13 cellular contexts compared by ENCODE assay signal in the genomic region with DNA sequence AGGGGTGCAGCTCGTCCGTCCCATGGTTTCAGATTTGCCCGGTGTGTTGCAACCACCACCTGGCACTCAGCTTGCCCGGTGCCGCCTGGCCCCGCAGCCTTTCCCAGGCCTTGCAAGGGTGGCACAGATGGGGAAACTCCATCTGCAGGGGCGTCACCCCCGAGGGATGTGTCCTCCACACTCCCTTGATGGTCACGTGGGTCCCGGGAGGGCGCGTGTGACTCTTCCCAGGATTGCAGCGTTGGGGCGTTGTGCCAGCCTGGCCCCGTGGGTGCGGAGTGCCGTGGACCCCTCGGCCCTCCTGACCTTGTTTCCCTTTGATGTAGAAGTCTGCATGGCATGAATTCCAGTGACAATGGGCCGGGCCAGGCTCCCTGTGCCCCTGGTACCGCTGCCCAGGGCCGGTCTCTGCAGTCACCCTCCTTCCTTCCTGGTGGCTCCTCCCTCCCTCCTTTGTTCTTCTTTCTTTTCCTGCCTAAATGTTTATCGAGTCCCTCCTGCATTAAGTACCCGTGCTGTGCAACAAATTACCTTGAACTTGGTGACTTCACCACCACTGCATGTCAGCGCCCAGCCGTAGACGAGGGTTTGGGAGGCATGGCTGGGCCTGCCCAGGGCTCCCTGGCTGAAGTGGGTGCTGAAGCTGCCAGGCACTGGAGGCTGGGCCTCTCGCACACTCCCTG. TPM values are rescaled to one million over a fixed set of nuclear protein-coding genes. Genes with fewer than 3 reads are reported as not detected.
A peak's percentile ranks its signal among the peaks of the same experiment; 100 is the strongest.
DNase-seq lines count a peak whose midpoint lies in the region; ATAC-seq and TF ChIP-seq lines count a peak whose summit lies in the region.
"Had no signal": no experiment of that assay in that cellular context is flagged by ENCODE, and none has a peak within 500 bp of the region (broad histone marks: within the 10 kb centered on the region; RNA-seq: fewer than 3 reads in every experiment).

No MANE protein-coding gene starts in this region.

- H3K27me3 ChIP-seq in Panc1 (ENCODE audit: control insufficient read depth, insufficient read depth, low read length) (no peaks in the 10 kb centered on the region), left ventricle myocardium inferior (ENCODE audit: low read depth) (no peaks in the 10 kb centered on the region), vagina (no peaks in the 10 kb centered on the region)

- DNase-seq in left cardiac atrium (peak; percentile 47), Right ventricle myocardium inferior (ENCODE audit: missing footprints) (no peak), Panc1 (ENCODE audit: low read depth, low spot score) (no peak), left ventricle myocardium inferior (no peak), vagina (ENCODE audit: extremely low spot score in 2 of 2) (no peak), NCI-H2081 (lab: John Stamatoyannopoulos, UW) (no peak), OCI-M2 (lab: John Stamatoyannopoulos, UW; ENCODE audit: unreplicated experiment) (no peak)
- DNase-seq in stimulated activated effector memory CD8-positive, alpha-beta T cell treated with anti-CD3 and anti-CD28 coated beads, Interleukin-12 subunit alpha, Interleukin-12 subunit beta, amount 100 ng/mL, for 72 hours (ENCODE audit: low spot score in 2 of 2) = no peak
- DNase-seq: activated naive CD4-positive, alpha-beta T cell treated with anti-CD3 and anti-CD28 coated beads, Interleukin-2, amount 10 ng/mL, durations not matched to agents 7 days and 5 days; AML-193 had no signal

- TF ChIP-seq POLR2A in vagina (IDR thresholded peaks at IDR 0.05) = no peak

- peaks cover 21% of the 10 kb centered on the region for H3K4me1 Mint-ChIP-seq in stimulated activated effector memory CD8-positive, alpha-beta T cell treated with anti-CD3 and anti-CD28 coated beads, Interleukin-12 subunit alpha, Interleukin-12 subunit beta, amount 100 ng/mL, for 72 hours

- peak overlapping the region; percentile 14 to 35; a peak in 3 of 4 replicates for H3K4me3 ChIP-seq in Panc1 (ENCODE audit: low read depth in 2 of 2, low read length in 2 of 2)
- peak overlapping the region; percentile 41 for H3K4me3 ChIP-seq in left ventricle myocardium inferior
- peak overlapping the region in 1 of 2 donors; percentile 27 for H3K4me3 ChIP-seq in vagina
- H3K4me3 ChIP-seq: SK-N-MC had no signal

- intact Hi-C loops in left cardiac atrium (cut with DNase I) (loop anchor here (5.0 to 10.0 kb wide), 3 partner anchors 53 to 153 kb away; partner anchors contain the start of gene AGPAT3 (in 1 of the 2)), Right ventricle myocardium inferior (cut with DNase I) (no loop called here), Panc1 (cut with micrococcal nuclease; ENCODE audit: unreplicated experiment) (no loop called here), left ventricle myocardium inferior (cut with micrococcal nuclease) (no loop called here), vagina (cut with DNase I) (loop anchor here (5.0 kb wide), 1 partner anchor 165 kb away; no protein-coding TSS in a partner anchor)

- BruUV-seq in Panc1 (replicated peaks; lab: Mats Ljungman, UMichigan) = no TSS peak

- H3K4me1 ChIP-seq in Panc1 (ENCODE audit: control insufficient read depth, insufficient read depth, low read length) = peaks cover 18% of the 10 kb centered on the region
- peaks cover 14% of the 10 kb centered on the region for H3K4me1 ChIP-seq in left ventricle myocardium inferior
- H3K4me1 ChIP-seq in vagina = peaks cover 53% of the 10 kb centered on the region
- H3K4me1 ChIP-seq: parathyroid adenoma had no signal

- peak; percentile 14 to 21 for ATAC-seq in left cardiac atrium
- ATAC-seq in Right ventricle myocardium inferior = no peak
- peak; percentile 22 for ATAC-seq in Panc1
- no peak for ATAC-seq in stimulated activated effector memory CD8-positive, alpha-beta T cell treated with anti-CD3 and anti-CD28 coated beads, Interleukin-12 subunit alpha, Interleukin-12 subunit beta, amount 100 ng/mL, for 72 hours

- H3K9me3 Mint-ChIP-seq in stimulated activated effector memory CD8-positive, alpha-beta T cell treated with anti-CD3 and anti-CD28 coated beads, Interleukin-12 subunit alpha, Interleukin-12 subunit beta, amount 100 ng/mL, for 72 hours = no peaks in the 10 kb centered on the region
- H3K9me3 Mint-ChIP-seq: activated naive CD4-positive, alpha-beta T cell treated with anti-CD3 and anti-CD28 coated beads, Interleukin-2, amount 10 ng/mL, durations not matched to agents 7 days and 5 days; stimulated activated naive CD8-positive, alpha-beta T cell treated with anti-CD3 and anti-CD28 coated beads, Interleukin-15, Interleukin-2, amounts not matched to agents 100 ng/mL and 50 ng/mL, for 24 hours had no signal

- H3K36me3 Mint-ChIP-seq in stimulated activated effector memory CD8-positive, alpha-beta T cell treated with anti-CD3 and anti-CD28 coated beads, Interleukin-12 subunit alpha, Interleukin-12 subunit beta, amount 100 ng/mL, for 72 hours = peaks cover 6% of the 10 kb centered on the region
- H3K36me3 Mint-ChIP-seq: activated naive CD4-positive, alpha-beta T cell treated with anti-CD3 and anti-CD28 coated beads, Interleukin-2, amount 10 ng/mL, durations not matched to agents 7 days and 5 days had no signal

- no peak overlapping the region for H3K27ac Mint-ChIP-seq in stimulated activated effector memory CD8-positive, alpha-beta T cell treated with anti-CD3 and anti-CD28 coated beads, Interleukin-12 subunit alpha, Interleukin-12 subunit beta, amount 100 ng/mL, for 72 hours
- H3K27ac Mint-ChIP-seq: activated naive CD4-positive, alpha-beta T cell treated with anti-CD3 and anti-CD28 coated beads, Interleukin-2, amount 10 ng/mL, durations not matched to agents 7 days and 5 days; stimulated activated naive CD8-positive, alpha-beta T cell treated with anti-CD3 and anti-CD28 coated beads, Interleukin-15, Interleukin-2, amounts not matched to agents 100 ng/mL and 50 ng/mL, for 24 hours had no signal

- CTCF ChIA-PET in Panc1 (lab: Charles Lee) = interaction anchor here (0.6 kb wide), 1 partner anchor 50 kb away, joined by 3 read pairs; no protein-coding TSS in a partner anchor

- H3K4me3 Mint-ChIP-seq in stimulated activated effector memory CD8-positive, alpha-beta T cell treated with anti-CD3 and anti-CD28 coated beads, Interleukin-12 subunit alpha, Interleukin-12 subunit beta, amount 100 ng/mL, for 72 hours = no peak overlapping the region
- H3K4me3 Mint-ChIP-seq: activated naive CD4-positive, alpha-beta T cell treated with anti-CD3 and anti-CD28 coated beads, Interleukin-2, amount 10 ng/mL, durations not matched to agents 7 days and 5 days; stimulated activated naive CD8-positive, alpha-beta T cell treated with anti-CD3 and anti-CD28 coated beads, Interleukin-15, Interleukin-2, amounts not matched to agents 100 ng/mL and 50 ng/mL, for 24 hours had no signal

- in situ Hi-C loops in Panc1 (cut with HindIII; ENCODE audit: low pct_unique_long_range_greater_than_20kb, low sequenced_read_pairs) = no loop called here

- POLR2A ChIA-PET in Panc1 (lab: Charles Lee) = no interaction called here

- TF ChIP-seq CTCF in Panc1 (IDR thresholded peaks at IDR 0.05) = no peak
- no peak for TF ChIP-seq CTCF in left ventricle myocardium inferior (IDR thresholded peaks at IDR 0.05; ENCODE audit: borderline replicate concordance)
- no peak for TF ChIP-seq CTCF in vagina (IDR thresholded peaks at IDR 0.05)

- no peaks in the 10 kb centered on the region for H3K9me3 ChIP-seq in Panc1 (ENCODE audit: control insufficient read depth, insufficient read depth, low read depth, low read length)
- no peaks in the 10 kb centered on the region for H3K9me3 ChIP-seq in left ventricle myocardium inferior (replicated peaks)
- no peaks in the 10 kb centered on the region for H3K9me3 ChIP-seq in vagina

- H3K27ac ChIP-seq in Panc1 (ENCODE audit: low read length) = no peak overlapping the region
- no peak overlapping the region for H3K27ac ChIP-seq in left ventricle myocardium inferior (replicated peaks)
- H3K27ac ChIP-seq in vagina = peak overlapping the region; percentile 60
- H3K27ac ChIP-seq: parathyroid adenoma, SK-N-MC had no signal

- H3K36me3 ChIP-seq in Panc1 (ENCODE audit: control insufficient read depth, insufficient read depth, low read length) (no peaks in the 10 kb centered on the region), left ventricle myocardium inferior (no peaks in the 10 kb centered on the region), vagina (no peaks in the 10 kb centered on the region)

RNA-seq across cellular contexts. Expression of gene RRP1, which starts 22.9 kb away (rescaled TPM):
- total RNA-seq in left cardiac atrium (10 to 100 TPM; 10.6 to 14.9 TPM), Right ventricle myocardium inferior (10.1 TPM), Panc1 (2021; ENCODE audit: unreplicated experiment) (41.8 TPM), left ventricle myocardium inferior (8.5 TPM), vagina (18.2 TPM)
- 45.9 TPM for polyA plus RNA-seq in Panc1 (2012; ENCODE audit: insufficient read length)

RNA-seq across cellular contexts. Expression of gene CSTB, which starts 36.2 kb away (rescaled TPM):
- 10 to 100 TPM; 33.0 to 40.2 TPM for total RNA-seq in left cardiac atrium
- 44.1 TPM for total RNA-seq in Right ventricle myocardium inferior
- 72.5 TPM for total RNA-seq in Panc1 (2021; ENCODE audit: unreplicated experiment)
- 127 TPM for polyA plus RNA-seq in Panc1 (2012; ENCODE audit: insufficient read length)
- total RNA-seq in left ventricle myocardium inferior = 40.6 TPM
- 173 TPM for total RNA-seq in vagina

RNA-seq across cellular contexts. Expression of gene AGPAT3, which starts 52.7 kb away (rescaled TPM):
- total RNA-seq in left cardiac atrium = 10 to 100 TPM; 65.1 to 69.4 TPM
- 93.4 TPM for total RNA-seq in Right ventricle myocardium inferior
- 40.1 TPM for total RNA-seq in Panc1 (2021; ENCODE audit: unreplicated experiment)
- polyA plus RNA-seq in Panc1 (2012; ENCODE audit: insufficient read length) = 43.7 TPM
- total RNA-seq in left ventricle myocardium inferior = 79.6 TPM
- total RNA-seq in vagina = 34.4 TPM

Comparison
In these comparisons a context has a peak if more than half of its experiments do, and no peak if none do; other contexts are left out.
1. ATAC-seq: peak in left cardiac atrium (2 of 2) and Panc1 (single experiment); none in Right ventricle myocardium inferior (single experiment) and stimulated activated effector memory CD8-positive, alpha-beta T cell treated with anti-CD3 and anti-CD28 coated beads, Interleukin-12 subunit alpha, Interleukin-12 subunit beta, amount 100 ng/mL, for 72 hours (single experiment).
2. intact Hi-C loops: an anchor here in left cardiac atrium (5.0 to 10.0 kb wide) and vagina (5.0 kb wide); none called in Right ventricle myocardium inferior, Panc1 and left ventricle myocardium inferior.